Comparison of ENCODE assay signal across 11 cellular contexts in genomic region chr17:77697480-77698400, GRCh38.
"Had no signal": no experiment of that assay in that cellular context is flagged by ENCODE, and none has a peak within 500 bp of the region (broad histone marks: within the 10 kb centered on the region; RNA-seq: fewer than 3 reads in every experiment).

No MANE protein-coding gene starts in this region.

- DNase-seq: activated naive CD8-positive, alpha-beta T cell treated with anti-CD3 and anti-CD28 coated beads, Interleukin-2, amount 10 ng/mL, durations not matched to agents 7 days and 5 days; effector CD4-positive, alpha-beta T cell; heart right ventricle; left ventricle myocardium superior; psoas muscle; spleen; stimulated activated CD4-positive, alpha-beta T cell treated with anti-CD3 and anti-CD28 coated beads, Interleukin-1b, Interleukin-23, amount 100 ng/mL, for 48 hours; stimulated activated naive CD4-positive, alpha-beta T cell; upper lobe of left lung had no signal

- H3K27ac Mint-ChIP-seq: mesothelial cell of epicardium, WTC11 had no signal

- H3K9me3 ChIP-seq: psoas muscle had no signal

- H3K27ac ChIP-seq: heart right ventricle, psoas muscle, spleen, upper lobe of left lung had no signal

- H3K36me3 ChIP-seq: heart right ventricle, spleen, upper lobe of left lung had no signal

- H3K36me3 Mint-ChIP-seq: activated naive CD8-positive, alpha-beta T cell treated with anti-CD3 and anti-CD28 coated beads, Interleukin-2, amount 10 ng/mL, durations not matched to agents 7 days and 5 days; mesothelial cell of epicardium had no signal

- H3K4me3 Mint-ChIP-seq: activated naive CD8-positive, alpha-beta T cell treated with anti-CD3 and anti-CD28 coated beads, Interleukin-2, amount 10 ng/mL, durations not matched to agents 7 days and 5 days; mesothelial cell of epicardium had no signal

- H3K4me1 ChIP-seq: psoas muscle, spleen, upper lobe of left lung had no signal

- H3K4me3 ChIP-seq: heart right ventricle, psoas muscle, spleen, upper lobe of left lung had no signal
